ENCODE assay signal across 8 cellular contexts in the genomic region with DNA sequence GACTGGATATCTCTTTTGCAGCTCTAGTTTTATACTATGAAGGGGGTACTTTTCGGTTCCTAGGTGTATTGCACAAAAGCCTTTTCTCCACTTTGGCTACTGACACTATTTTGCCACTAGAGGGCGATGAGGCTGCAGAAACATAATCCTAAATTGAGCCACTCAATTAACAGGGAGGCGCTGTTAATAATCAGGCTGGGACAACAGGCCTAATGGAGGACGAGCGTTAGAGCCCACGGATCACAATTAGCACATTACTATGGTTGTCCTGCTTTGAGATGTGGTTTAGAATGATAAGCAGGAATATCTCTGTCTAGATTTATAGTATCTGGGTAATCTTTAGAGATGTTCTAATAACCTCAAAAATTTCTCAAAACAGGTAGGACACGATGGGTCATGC.
DNase-seq lines count a peak whose midpoint lies in the region; ATAC-seq and TF ChIP-seq lines count a peak whose summit lies in the region.

No MANE protein-coding gene starts in this region.

- H3K4me3 ChIP-seq in right lobe of liver, result no peak overlapping the region

- no peaks in the 10 kb centered on the region for H3K36me3 Mint-ChIP-seq in chondrocyte (ENCODE audit: low read depth)

- H3K4me1 Mint-ChIP-seq in chondrocyte (ENCODE audit: low read depth), result peaks cover 7% of the 10 kb centered on the region

- WGBS in right lobe of liver (ENCODE audit: insufficient coverage, low coverage, low lambda C conversion rate, missing lambda C conversion rate), result 14% methylated on average over 7 of the region's 7 CpGs

- no peak overlapping the region for H3K27ac ChIP-seq in VCaP
- no peak overlapping the region for H3K27ac ChIP-seq in right lobe of liver

- H3K4me3 Mint-ChIP-seq in chondrocyte (ENCODE audit: unreplicated experiment), result no peak overlapping the region

- peaks cover 30% of the 10 kb centered on the region for H3K27me3 Mint-ChIP-seq in chondrocyte (ENCODE audit: low read depth)

- no peaks in the 10 kb centered on the region for H3K4me1 ChIP-seq in right lobe of liver

- ATAC-seq in GM18868 (IDR thresholded peaks at IDR 0.05; ENCODE audit: unreplicated experiment) (peak; percentile 29), HG03095 (IDR thresholded peaks at IDR 0.05; ENCODE audit: unreplicated experiment) (peak; percentile 41), right lobe of liver (peak; percentile 79 to 93 (median 84))

- H3K9me3 ChIP-seq in right lobe of liver, result no peaks in the 10 kb centered on the region

- no peak overlapping the region for H3K27ac Mint-ChIP-seq in chondrocyte (ENCODE audit: unreplicated experiment)

- H3K27me3 ChIP-seq in right lobe of liver, result no peaks in the 10 kb centered on the region

- H3K36me3 ChIP-seq in right lobe of liver, result no peaks in the 10 kb centered on the region

- intact Hi-C loops in right lobe of liver (cut with DNase I), result loop anchor here in 1 of 2 donors (10.0 kb wide), 1 partner anchor 717 kb away; no protein-coding TSS in a partner anchor

- DNase-seq in Ammon's horn (ENCODE audit: low spot score), result peak; percentile 68
- DNase-seq in NCI-H2107 treated with DMSO at 0.1 percent for 48 hours (lab: John Stamatoyannopoulos, UW; ENCODE audit: unreplicated experiment), result peak; percentile 83
- no peak for DNase-seq in chondrocyte (ENCODE audit: low spot score)
- no peak for DNase-seq in right lobe of liver
- peak; percentile 21 for DNase-seq in stimulated activated CD8-positive, alpha-beta memory T cell treated with anti-CD3 and anti-CD28 coated beads, Interleukin-4, amount 100 ng/mL, for 4 hours (ENCODE audit: low read depth in 2 of 2, low spot score in 1 of 2)

- no peak for TF ChIP-seq POLR2A in right lobe of liver (IDR thresholded peaks at IDR 0.05)

- TF ChIP-seq CTCF in VCaP (conservative IDR thresholded peaks at IDR 0.05), result peak; percentile 94
- peak; percentile 94 for TF ChIP-seq CTCF in chondrocyte (IDR thresholded peaks at IDR 0.05)
- TF ChIP-seq CTCF in right lobe of liver (IDR thresholded peaks at IDR 0.05), result peak; percentile 75 to 90 (median 86)

- no peaks in the 10 kb centered on the region for H3K9me3 Mint-ChIP-seq in chondrocyte (ENCODE audit: low read depth)

Comparison
In these comparisons a context has a peak if more than half of its experiments do, and no peak if none do; other contexts are left out.
1. DNase-seq: peak in Ammon's horn (single experiment), NCI-H2107 treated with DMSO at 0.1 percent for 48 hours (single experiment) and stimulated activated CD8-positive, alpha-beta memory T cell treated with anti-CD3 and anti-CD28 coated beads, Interleukin-4, amount 100 ng/mL, for 4 hours (2 of 2); none in chondrocyte (single experiment) and right lobe of liver (0 of 3).
2. ATAC-seq: peak in every context shown above with its lines; median percentile 84 in right lobe of liver; 41 in HG03095; 29 in GM18868.
3. Peak in every context shown above with its lines, with median percentiles within 50 percentile points of each other: CTCF ChIP-seq.